ENCODE assay signal across 3 cellular contexts in the genomic region with DNA sequence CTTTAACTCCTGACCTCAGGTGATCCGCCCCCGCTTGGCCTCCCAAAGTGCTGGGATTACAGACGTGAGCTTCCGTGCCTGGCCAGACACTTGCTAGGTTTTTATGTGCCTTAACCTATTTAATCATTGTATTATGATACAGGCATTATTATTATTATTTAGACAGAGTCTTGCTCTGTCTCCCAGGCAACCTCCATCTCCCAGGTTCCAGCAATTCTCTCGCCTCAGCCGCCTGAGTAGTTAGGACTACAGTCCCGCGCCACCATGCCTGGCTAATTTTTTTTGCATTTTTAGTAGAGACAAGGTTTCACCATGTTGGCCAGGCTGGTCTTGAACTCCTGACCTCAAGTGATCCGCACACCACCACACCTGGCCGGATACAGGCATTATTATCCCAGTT. TPM values are rescaled to one million over a fixed set of nuclear protein-coding genes. Genes with fewer than 3 reads are reported as not detected.
"Had no signal": no experiment of that assay in that cellular context is flagged by ENCODE, and none has a peak within 500 bp of the region (broad histone marks: within the 10 kb centered on the region; RNA-seq: fewer than 3 reads in every experiment).

No MANE protein-coding gene starts in this region.

RNA-seq across cellular contexts. Expression of a gene that starts 6.0 kb away (rescaled TPM):
- total RNA-seq: mammary epithelial cell had no signal

RNA-seq across cellular contexts. Expression of a gene that starts 11.5 kb away (rescaled TPM):
- total RNA-seq: left lobe of liver had no signal
- polyA plus RNA-seq: keratinocyte had no signal
